13 cellular contexts compared by ENCODE assay signal in genomic region chr5:95080456-95080855, GRCh38.
DNase-seq lines count a peak whose midpoint lies in the region; ATAC-seq and TF ChIP-seq lines count a peak whose summit lies in the region.
"Had no signal": no experiment of that assay in that cellular context is flagged by ENCODE, and none has a peak within 500 bp of the region (broad histone marks: within the 10 kb centered on the region; RNA-seq: fewer than 3 reads in every experiment).

No MANE protein-coding gene starts in this region.

- H3K9me3 ChIP-seq in DND-41 (ENCODE audit: insufficient read depth, low read length, severe bottlenecking), result no peaks in the 10 kb centered on the region
- H3K9me3 ChIP-seq in Panc1 (ENCODE audit: control insufficient read depth, insufficient read depth, low read depth, low read length), result no peaks in the 10 kb centered on the region
- H3K9me3 ChIP-seq in ovary, result no peaks in the 10 kb centered on the region

- H3K36me3 ChIP-seq in DND-41 (ENCODE audit: insufficient read depth, low read length) (no peaks in the 10 kb centered on the region), Panc1 (ENCODE audit: control insufficient read depth, insufficient read depth, low read length) (no peaks in the 10 kb centered on the region), ovary (no peaks in the 10 kb centered on the region)

- in situ Hi-C loops in Panc1 (cut with HindIII; ENCODE audit: low pct_unique_long_range_greater_than_20kb, low sequenced_read_pairs), result no loop called here

- H4K20me1 ChIP-seq in DND-41 (ENCODE audit: insufficient read depth, low read length), result no peaks in the 10 kb centered on the region

- no peak for TF ChIP-seq CTCF in DND-41 (IDR thresholded peaks at IDR 0.05; ENCODE audit: borderline replicate concordance, extremely low read depth, low read length, poor library complexity, severe bottlenecking)
- TF ChIP-seq CTCF in Panc1 (IDR thresholded peaks at IDR 0.05), result no peak
- TF ChIP-seq CTCF in epithelial cell of proximal tubule (conservative IDR thresholded peaks at IDR 0.05; ENCODE audit: low read depth, low read length), result no peak
- no peak for TF ChIP-seq CTCF in ovary (IDR thresholded peaks at IDR 0.05)

- peaks cover 5% of the 10 kb centered on the region for H3K27me3 Mint-ChIP-seq in activated T-cell treated with anti-CD3 and anti-CD28 coated beads, Interleukin-2, amount 50 U/mL, for 72 hours (ENCODE audit: low read depth)
- H3K27me3 Mint-ChIP-seq in activated T-helper 2 cell treated with anti-CD3 and anti-CD28 coated beads, Interferon-gamma antibody, Interleukin-2, Interleukin-4, amounts not matched to agents 10 μg/mL and 5 μg/mL and 100 μg/mL, durations not matched to agents 14 hours and 24 hours and 36 hours (ENCODE audit: low read depth), result peaks cover 26% of the 10 kb centered on the region

- no TSS peak for BruUV-seq in Panc1 (replicated peaks; lab: Mats Ljungman, UMichigan)

- H3K4me3 ChIP-seq in DND-41 (ENCODE audit: low read depth in 1 of 2, low read length in 2 of 2), result peak overlapping the region; percentile 50 to 68
- H3K4me3 ChIP-seq in Panc1 (ENCODE audit: low read depth in 2 of 2, low read length in 2 of 2), result peak overlapping the region; percentile 63 to 73
- peak overlapping the region; percentile 53 for H3K4me3 ChIP-seq in epithelial cell of proximal tubule (ENCODE audit: low read depth, low read length)
- H3K4me3 ChIP-seq in ovary, result peak overlapping the region; percentile 5

- TF ChIP-seq EP300 in ovary (IDR thresholded peaks at IDR 0.05), result no peak

- H2AFZ ChIP-seq in DND-41 (ENCODE audit: low read depth, low read length), result peak overlapping the region; percentile 40

- peaks cover 32% of the 10 kb centered on the region for H3K79me2 ChIP-seq in DND-41 (ENCODE audit: insufficient read depth, low read length)

- H3K27ac ChIP-seq in DND-41 (ENCODE audit: low read length) (peak overlapping the region; percentile 94), Panc1 (ENCODE audit: low read length) (peak overlapping the region; percentile 97), ovary (no peak overlapping the region)

- H3K9ac ChIP-seq in DND-41 (ENCODE audit: low read depth, low read length), result peak overlapping the region; percentile 69

- TF ChIP-seq POLR2A in ovary (IDR thresholded peaks at IDR 0.05), result no peak

- 75 to 78% (median 76%) methylated on average over 4 of the region's 4 CpGs for WGBS in ovary, 3 donors

- no peak overlapping the region for H3K27ac Mint-ChIP-seq in activated T-cell treated with anti-CD3 and anti-CD28 coated beads, Interleukin-2, amount 50 U/mL, for 72 hours
- H3K27ac Mint-ChIP-seq in activated T-helper 2 cell treated with anti-CD3 and anti-CD28 coated beads, Interferon-gamma antibody, Interleukin-2, Interleukin-4, amounts not matched to agents 10 μg/mL and 5 μg/mL and 100 μg/mL, durations not matched to agents 14 hours and 24 hours and 36 hours, result no peak overlapping the region
- H3K27ac Mint-ChIP-seq: activated CD4-positive, alpha-beta T cell treated with anti-CD3 and anti-CD28 coated beads, Interleukin-2, amount 10 ng/mL, durations not matched to agents 24 days and 14 days; activated naive CD8-positive, alpha-beta T cell treated with anti-CD3 and anti-CD28 coated beads, Interleukin-2, amount 10 ng/mL, durations not matched to agents 7 days and 5 days; CD4-positive, alpha-beta memory T cell had no signal

- H3K9me3 Mint-ChIP-seq in activated T-cell treated with anti-CD3 and anti-CD28 coated beads, Interleukin-2, amount 50 U/mL, for 72 hours, result no peaks in the 10 kb centered on the region
- no peaks in the 10 kb centered on the region for H3K9me3 Mint-ChIP-seq in activated T-helper 2 cell treated with anti-CD3 and anti-CD28 coated beads, Interferon-gamma antibody, Interleukin-2, Interleukin-4, amounts not matched to agents 10 μg/mL and 5 μg/mL and 100 μg/mL, durations not matched to agents 14 hours and 24 hours and 36 hours
- H3K9me3 Mint-ChIP-seq: activated CD4-positive, alpha-beta T cell treated with anti-CD3 and anti-CD28 coated beads, Interleukin-2, amount 10 ng/mL, durations not matched to agents 24 days and 14 days; activated naive CD8-positive, alpha-beta T cell treated with anti-CD3 and anti-CD28 coated beads, Interleukin-2, amount 10 ng/mL, durations not matched to agents 7 days and 5 days had no signal

- intact Hi-C loops in Panc1 (cut with micrococcal nuclease; ENCODE audit: unreplicated experiment) (loop anchor here (5.0 kb wide), 1 partner anchor 108 kb away; no protein-coding TSS in a partner anchor), ovary (cut with DNase I) (no loop called here)
- intact Hi-C loops in activated T-helper 2 cell treated with anti-CD3 and anti-CD28 coated beads, Interferon-gamma antibody, Interleukin-2, Interleukin-4, amounts not matched to agents 10 μg/mL and 5 μg/mL and 100 μg/mL, durations not matched to agents 14 hours and 24 hours and 36 hours (cut with micrococcal nuclease), result no loop called here

- peaks cover 13% of the 10 kb centered on the region for H3K4me1 Mint-ChIP-seq in activated T-cell treated with anti-CD3 and anti-CD28 coated beads, Interleukin-2, amount 50 U/mL, for 72 hours (ENCODE audit: low read depth)
- peaks cover 13% of the 10 kb centered on the region for H3K4me1 Mint-ChIP-seq in activated T-helper 2 cell treated with anti-CD3 and anti-CD28 coated beads, Interferon-gamma antibody, Interleukin-2, Interleukin-4, amounts not matched to agents 10 μg/mL and 5 μg/mL and 100 μg/mL, durations not matched to agents 14 hours and 24 hours and 36 hours (ENCODE audit: low read depth)

- POLR2A ChIA-PET in Panc1 (lab: Charles Lee), result interaction anchor here (0.7 kb wide), 1 partner anchor 188 kb away, joined by 4 read pairs; no protein-coding TSS in a partner anchor

- H3K4me3 Mint-ChIP-seq in activated T-cell treated with anti-CD3 and anti-CD28 coated beads, Interleukin-2, amount 50 U/mL, for 72 hours, result no peak overlapping the region
- H3K4me3 Mint-ChIP-seq in activated T-helper 2 cell treated with anti-CD3 and anti-CD28 coated beads, Interferon-gamma antibody, Interleukin-2, Interleukin-4, amounts not matched to agents 10 μg/mL and 5 μg/mL and 100 μg/mL, durations not matched to agents 14 hours and 24 hours and 36 hours (ENCODE audit: low read depth), result no peak overlapping the region
- H3K4me3 Mint-ChIP-seq: activated CD4-positive, alpha-beta T cell treated with anti-CD3 and anti-CD28 coated beads, Interleukin-2, amount 10 ng/mL, durations not matched to agents 24 days and 14 days had no signal

- DNase-seq in DND-41, result no peak
- DNase-seq in Panc1 (ENCODE audit: low read depth, low spot score), result no peak
- DNase-seq in epithelial cell of proximal tubule (ENCODE audit: low read depth), result peak; percentile 43
- DNase-seq in ovary, result no peak
- no peak for DNase-seq in islet precursor cell
- no peak for DNase-seq in activated T-cell treated with anti-CD3 and anti-CD28 coated beads, Interleukin-2, amount 50 U/mL, for 72 hours
- DNase-seq in activated T-helper 2 cell treated with anti-CD3 and anti-CD28 coated beads, Interferon-gamma antibody, Interleukin-2, Interleukin-4, amounts not matched to agents 10 μg/mL and 5 μg/mL and 100 μg/mL, durations not matched to agents 14 hours and 24 hours and 36 hours (ENCODE audit: low spot score), result no peak
- DNase-seq: activated CD4-positive, alpha-beta T cell treated with anti-CD3 and anti-CD28 coated beads, Interleukin-2, amount 10 ng/mL, durations not matched to agents 24 days and 14 days; activated naive CD8-positive, alpha-beta T cell treated with anti-CD3 and anti-CD28 coated beads, Interleukin-2, amount 10 ng/mL, durations not matched to agents 7 days and 5 days; CD4-positive, alpha-beta memory T cell; NCI-H2171 treated with DMSO at 0.1 percent for 48 hours; stimulated activated naive CD8-positive, alpha-beta T cell treated with anti-CD3 and anti-CD28 coated beads, Interleukin-15, Interleukin-2, amounts not matched to agents 100 U/mL and 50 U/mL, for 24 hours had no signal

- H3K4me1 ChIP-seq in DND-41 (ENCODE audit: insufficient read depth, low read length), result peaks cover 32% of the 10 kb centered on the region
- H3K4me1 ChIP-seq in Panc1 (ENCODE audit: control insufficient read depth, insufficient read depth, low read length), result peaks cover 35% of the 10 kb centered on the region
- H3K4me1 ChIP-seq in ovary (ENCODE audit: insufficient read depth), result no peaks in the 10 kb centered on the region

- ATAC-seq in DND-41 (ENCODE audit: insufficient read depth, low read depth), result no peak
- ATAC-seq in Panc1, result no peak
- ATAC-seq in activated T-cell treated with anti-CD3 and anti-CD28 coated beads, Interleukin-2, amount 50 U/mL, for 72 hours (replicated peaks in 1 of 2), result no peak
- ATAC-seq in GM21825 (IDR thresholded peaks at IDR 0.05; ENCODE audit: unreplicated experiment), result no peak
- ATAC-seq: stimulated activated naive CD8-positive, alpha-beta T cell treated with anti-CD3 and anti-CD28 coated beads, Interleukin-15, Interleukin-2, amounts not matched to agents 100 U/mL and 50 U/mL, for 24 hours had no signal

- H3K27me3 ChIP-seq in DND-41 (ENCODE audit: insufficient read depth, low read length, poor library complexity), result no peaks in the 10 kb centered on the region
- H3K27me3 ChIP-seq in Panc1 (ENCODE audit: control insufficient read depth, insufficient read depth, low read length), result no peaks in the 10 kb centered on the region
- H3K27me3 ChIP-seq in ovary, result no peaks in the 10 kb centered on the region

- no peaks in the 10 kb centered on the region for H3K36me3 Mint-ChIP-seq in activated T-cell treated with anti-CD3 and anti-CD28 coated beads, Interleukin-2, amount 50 U/mL, for 72 hours (ENCODE audit: insufficient read depth in 2 of 2)
- H3K36me3 Mint-ChIP-seq in activated T-helper 2 cell treated with anti-CD3 and anti-CD28 coated beads, Interferon-gamma antibody, Interleukin-2, Interleukin-4, amounts not matched to agents 10 μg/mL and 5 μg/mL and 100 μg/mL, durations not matched to agents 14 hours and 24 hours and 36 hours (ENCODE audit: low read depth), result no peaks in the 10 kb centered on the region
- H3K36me3 Mint-ChIP-seq: activated naive CD8-positive, alpha-beta T cell treated with anti-CD3 and anti-CD28 coated beads, Interleukin-2, amount 10 ng/mL, durations not matched to agents 7 days and 5 days; CD4-positive, alpha-beta memory T cell had no signal

- peak overlapping the region; percentile 61 for H3K4me2 ChIP-seq in DND-41 (ENCODE audit: insufficient read depth, low read length)

- CTCF ChIA-PET in Panc1 (lab: Charles Lee), result no interaction called here

Comparison
In these comparisons a context has a peak if more than half of its experiments do, and no peak if none do; other contexts are left out.
1. H3K27ac ChIP-seq: peak in DND-41 (single experiment) and Panc1 (single experiment); none in ovary (0 of 2).
2. H3K4me3 ChIP-seq: peak in every context shown above with its lines; median percentile 68 in Panc1; 59 in DND-41; 53 in epithelial cell of proximal tubule; 5 in ovary.